Comparison of ENCODE assay signal across 18 cellular contexts in the genomic region with DNA sequence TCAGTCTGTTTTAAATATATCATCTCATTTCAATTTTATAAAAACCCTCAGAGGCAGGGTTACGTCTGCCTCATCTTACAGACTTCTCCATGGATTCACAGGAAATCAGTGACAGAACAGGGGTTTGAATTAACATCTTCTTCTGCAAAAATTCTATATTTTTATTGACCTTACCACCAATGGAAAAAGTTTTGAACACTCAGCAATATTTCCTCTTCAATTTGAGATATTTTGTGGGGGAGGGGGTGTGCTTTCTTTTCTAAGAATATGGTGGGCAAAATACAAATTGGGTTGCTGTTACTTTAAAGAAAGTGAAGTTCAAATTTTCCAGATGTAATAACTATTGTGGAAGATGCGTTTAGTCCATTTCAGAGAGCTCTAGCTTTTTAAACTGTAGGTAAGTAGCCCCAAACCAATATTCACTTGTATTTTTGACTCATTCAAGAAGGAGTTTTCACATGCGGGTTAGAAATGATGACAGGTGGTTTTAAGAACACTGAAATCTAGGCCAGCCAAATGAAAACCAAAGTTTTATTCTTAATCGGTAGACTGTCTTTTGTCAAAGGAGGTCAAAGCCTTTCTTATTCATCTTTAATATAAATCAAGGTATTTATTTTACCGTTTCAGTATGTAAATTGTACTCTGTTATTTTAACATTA. TPM values are rescaled to one million over a fixed set of nuclear protein-coding genes. Genes with fewer than 3 reads are reported as not detected.
"Had no signal": no experiment of that assay in that cellular context is flagged by ENCODE, and none has a peak within 500 bp of the region (broad histone marks: within the 10 kb centered on the region; RNA-seq: fewer than 3 reads in every experiment).

No MANE protein-coding gene starts in this region.

- ATAC-seq: left colon, lower lobe of right lung, right cardiac atrium had no signal

- H3K36me3 ChIP-seq: breast epithelium, lower lobe of right lung, thyroid gland had no signal

- H3K27me3 ChIP-seq: breast epithelium, thyroid gland had no signal

- H3K4me3 Mint-ChIP-seq: activated CD4-positive, alpha-beta T cell treated with anti-CD3 and anti-CD28 coated beads, Interleukin-2, amount 10 ng/mL, durations not matched to agents 24 days and 14 days; activated naive CD8-positive, alpha-beta T cell treated with anti-CD3 and anti-CD28 coated beads, Interleukin-2, amount 10 ng/mL, durations not matched to agents 7 days and 5 days; activated T-cell treated with anti-CD3 and anti-CD28 coated beads, Interleukin-2, amount 50 U/mL, for 72 hours; mesothelial cell of epicardium; naive B cell had no signal

- H3K27me3 Mint-ChIP-seq: activated naive CD8-positive, alpha-beta T cell treated with anti-CD3 and anti-CD28 coated beads, Interleukin-2, amount 10 ng/mL, durations not matched to agents 7 days and 5 days; naive B cell had no signal

- H3K4me1 Mint-ChIP-seq: activated CD4-positive, alpha-beta T cell treated with anti-CD3 and anti-CD28 coated beads, Interleukin-2, amount 10 ng/mL, durations not matched to agents 24 days and 14 days; activated naive CD8-positive, alpha-beta T cell treated with anti-CD3 and anti-CD28 coated beads, Interleukin-2, amount 10 ng/mL, durations not matched to agents 7 days and 5 days had no signal

- FAIRE-seq: islet of Langerhans, urothelium cell line had no signal

- H3K27ac Mint-ChIP-seq: activated CD4-positive, alpha-beta T cell treated with anti-CD3 and anti-CD28 coated beads, Interleukin-2, amount 10 ng/mL, durations not matched to agents 24 days and 14 days; activated naive CD8-positive, alpha-beta T cell treated with anti-CD3 and anti-CD28 coated beads, Interleukin-2, amount 10 ng/mL, durations not matched to agents 7 days and 5 days; activated T-cell treated with anti-CD3 and anti-CD28 coated beads, Interleukin-2, amount 50 U/mL, for 72 hours; naive B cell had no signal

- H3K9me3 ChIP-seq: breast epithelium, lower lobe of right lung, thyroid gland had no signal

- DNase-seq: activated CD4-positive, alpha-beta T cell treated with anti-CD3 and anti-CD28 coated beads, Interleukin-2, amount 10 ng/mL, durations not matched to agents 24 days and 14 days; activated CD8-positive, alpha-beta memory T cell treated with anti-CD3 and anti-CD28 coated beads, Interleukin-2, amount 50 U/mL, for 48 hours; activated naive CD4-positive, alpha-beta T cell; activated naive CD8-positive, alpha-beta T cell treated with anti-CD3 and anti-CD28 coated beads, Interleukin-2, amount 10 ng/mL, durations not matched to agents 7 days and 5 days; activated T-cell treated with anti-CD3 and anti-CD28 coated beads, Interleukin-2, amount 50 U/mL, for 72 hours; left colon; lower lobe of right lung; naive B cell; right cardiac atrium; stimulated activated CD4-positive, alpha-beta T cell treated with anti-CD3 and anti-CD28 coated beads, Interleukin-12 subunit alpha, Interleukin-12 subunit beta, amount 100 ng/mL, for 4 hours; stimulated activated CD4-positive, alpha-beta T cell treated with anti-CD3 and anti-CD28 coated beads, Interleukin-2, amount 100 ng/mL, for 24 hours; T-helper 2 cell; thyroid gland had no signal

- H3K4me1 ChIP-seq: breast epithelium had no signal

- H3K4me3 ChIP-seq: breast epithelium, lower lobe of right lung, thyroid gland had no signal

- H3K9me3 Mint-ChIP-seq: activated CD4-positive, alpha-beta T cell treated with anti-CD3 and anti-CD28 coated beads, Interleukin-2, amount 10 ng/mL, durations not matched to agents 24 days and 14 days; activated naive CD8-positive, alpha-beta T cell treated with anti-CD3 and anti-CD28 coated beads, Interleukin-2, amount 10 ng/mL, durations not matched to agents 7 days and 5 days; activated T-cell treated with anti-CD3 and anti-CD28 coated beads, Interleukin-2, amount 50 U/mL, for 72 hours; mesothelial cell of epicardium; naive B cell had no signal

- H3K36me3 Mint-ChIP-seq: activated naive CD8-positive, alpha-beta T cell treated with anti-CD3 and anti-CD28 coated beads, Interleukin-2, amount 10 ng/mL, durations not matched to agents 7 days and 5 days; naive B cell had no signal

- H3K27ac ChIP-seq: breast epithelium, epithelial cell of prostate, lower lobe of right lung, thyroid gland had no signal

RNA-seq across cellular contexts. Expression of a gene that starts 17.4 kb away (rescaled TPM):
- total RNA-seq: activated CD4-positive, alpha-beta T cell treated with anti-CD3 and anti-CD28 coated beads, Interleukin-2, amount 10 ng/mL, durations not matched to agents 24 days and 14 days; activated naive CD8-positive, alpha-beta T cell treated with anti-CD3 and anti-CD28 coated beads, Interleukin-2, amount 10 ng/mL, durations not matched to agents 7 days and 5 days; activated T-cell treated with anti-CD3 and anti-CD28 coated beads, Interleukin-2, amount 50 U/mL, for 72 hours had no signal
